In the genomic region with DNA sequence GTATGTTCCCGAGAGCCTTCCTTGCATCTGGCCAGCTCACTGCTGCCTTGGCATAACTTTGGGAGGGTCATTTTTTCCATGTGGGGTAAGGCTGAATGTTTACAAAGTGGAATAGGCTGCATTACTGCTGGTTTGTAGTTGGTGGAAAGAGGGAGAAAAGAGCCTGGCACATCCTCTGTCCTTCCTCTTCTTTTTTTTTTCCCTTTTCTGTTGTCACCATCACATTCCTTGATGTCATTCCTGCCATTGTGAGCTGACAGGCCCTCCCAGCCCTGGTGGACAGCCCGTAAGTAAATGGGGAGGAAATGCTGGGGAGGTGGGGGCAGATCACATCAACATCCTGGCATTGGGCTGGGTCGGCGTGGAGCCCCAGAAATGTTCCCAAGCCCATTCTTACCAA, we compare ENCODE assay signal across 28 cellular contexts. TPM values are rescaled to one million over a fixed set of nuclear protein-coding genes. Genes with fewer than 3 reads are reported as not detected.
DNase-seq lines count a peak whose midpoint lies in the region; ATAC-seq and TF ChIP-seq lines count a peak whose summit lies in the region.
"Had no signal": no experiment of that assay in that cellular context is flagged by ENCODE, and none has a peak within 500 bp of the region (broad histone marks: within the 10 kb centered on the region; RNA-seq: fewer than 3 reads in every experiment).

A gene (plus strand): TSS at position 301 of the 400 bp plus-strand sequence. CDS start 106 bp downstream, outside the sequence.

- CTCF ChIA-PET in HCT116 (lab: Charles Lee) (interaction anchor here (0.6 kb wide), 1 partner anchor 171 kb away, joined by 5 read pairs; no protein-coding TSS in a partner anchor), Panc1 (lab: Charles Lee) (no interaction called here)

- H3K36me3 ChIP-seq in HCT116 (ENCODE audit: control insufficient read depth in 1 of 2, insufficient read depth in 2 of 2, low read length in 2 of 2) (no peaks in the 10 kb centered on the region), Panc1 (ENCODE audit: control insufficient read depth, insufficient read depth, low read length) (no peaks in the 10 kb centered on the region), testis (ENCODE audit: low read depth, missing control alignments) (no peaks in the 10 kb centered on the region), left lung (peaks cover 0 to 4% of the 10 kb centered on the region in 2 donors)
- H3K36me3 ChIP-seq: SJSA1 had no signal

- H4K20me1 ChIP-seq in HCT116 (ENCODE audit: insufficient read depth) = no peaks in the 10 kb centered on the region

- H3K4me1 ChIP-seq in HCT116 (ENCODE audit: control insufficient read depth in 1 of 2, insufficient read depth in 2 of 2, low read length in 2 of 2) (peaks cover 0 to 2% of the 10 kb centered on the region in 2 experiments; a peak in 1 of 4 replicates), Panc1 (ENCODE audit: control insufficient read depth, insufficient read depth, low read length) (no peaks in the 10 kb centered on the region), testis (no peaks in the 10 kb centered on the region), left lung (no peaks in the 10 kb centered on the region)
- H3K4me1 ChIP-seq: SJSA1 had no signal

- H3K9me2 ChIP-seq in HCT116 (ENCODE audit: insufficient read depth) = no peaks in the 10 kb centered on the region

- peak within 1 kb of the TSS; percentile 63 for H3K27ac Mint-ChIP-seq in endothelial cell (ENCODE audit: unreplicated experiment)

- no peak within 1 kb of the TSS for H3K9ac ChIP-seq in HCT116 (ENCODE audit: low read length)
- H3K9ac ChIP-seq: KMS-11 had no signal

- no peak for TF ChIP-seq POLR2A in HCT116 (IDR thresholded peaks at IDR 0.05; ENCODE audit: borderline replicate concordance, extremely low read depth, insufficient read depth, insufficient read length)
- no peak for TF ChIP-seq POLR2A in testis (IDR thresholded peaks at IDR 0.05)

- TF ChIP-seq CTCF in HCT116 (IDR thresholded peaks at IDR 0.05 in 2 of 3, conservative IDR thresholded peaks at IDR 0.05 in 1 of 3; ENCODE audit: borderline replicate concordance in 1 of 3, insufficient read depth in 1 of 3, low read depth in 2 of 3, low read length in 2 of 3) (no peak), Panc1 (IDR thresholded peaks at IDR 0.05) (no peak), endothelial cell (IDR thresholded peaks at IDR 0.05; ENCODE audit: unreplicated experiment) (no peak), testis (IDR thresholded peaks at IDR 0.05) (no peak), left lung (IDR thresholded peaks at IDR 0.05) (no peak)

- no peak for TF ChIP-seq RAD21 in HCT116 (IDR thresholded peaks at IDR 0.05; ENCODE audit: low read depth)

- DNase-seq in HCT116 (ENCODE audit: low read depth, low spot score) = no peak
- no peak for DNase-seq in Panc1 (ENCODE audit: low read depth, low spot score)
- DNase-seq in endothelial cell (ENCODE audit: low spot score) = no peak
- no peak for DNase-seq in testis
- DNase-seq in stimulated activated CD4-positive, alpha-beta T cell treated with anti-CD3 and anti-CD28 coated beads, Interleukin-2, amount 100 ng/mL, for 24 hours = no peak
- DNase-seq in left lung = no peak
- DNase-seq: C1 segment of cervical spinal cord; CD8-positive, alpha-beta memory T cell; DMS 273 treated with DMSO at 0.1 percent for 48 hours; DMS79; EL; GDM1; GOT3; NCI-H1092 treated with DMSO at 0.1 percent for 48 hours; NCI-H1436; NCI-H187; NCI-H2081 treated with DMSO at 0.1 percent for 48 hours; NCI-H446 treated with DMSO at 0.1 percent for 48 hours; NCI-H526; NCI-H82; NK-92 treated with Interleukin-12 subunit alpha and Interleukin-12 subunit beta, amount 100 ng/mL, for 24 hours; PC-9; Right ventricle myocardium superior; RPMI8226 had no signal

- no peaks in the 10 kb centered on the region for H3K79me2 ChIP-seq in HCT116 (ENCODE audit: insufficient read depth, low read length)

- in situ Hi-C loops in Panc1 (cut with HindIII; ENCODE audit: low pct_unique_long_range_greater_than_20kb, low sequenced_read_pairs) = no loop called here

- 84 to 91% methylated on average over 4 of the region's 4 CpGs for WGBS in testis, 2 donors

- H3K27ac ChIP-seq in HCT116 (ENCODE audit: low read depth, low read length) (no peak within 1 kb of the TSS), Panc1 (ENCODE audit: low read length) (no peak within 1 kb of the TSS), testis (no peak within 1 kb of the TSS), left lung (no peak within 1 kb of the TSS)
- H3K27ac ChIP-seq: KMS-11, PC-9, SJSA1 had no signal

- peak within 1 kb of the TSS; percentile 35 for H2AFZ ChIP-seq in HCT116 (ENCODE audit: low read depth, low read length, poor library complexity, severe bottlenecking)
- H2AFZ ChIP-seq: PC-9 had no signal

- H3K36me3 Mint-ChIP-seq in endothelial cell (ENCODE audit: low read depth, unreplicated experiment) = peaks cover 4% of the 10 kb centered on the region
- H3K36me3 Mint-ChIP-seq: CD8-positive, alpha-beta memory T cell had no signal

- RAD21 ChIA-PET in HCT116 (lab: Charles Lee; ENCODE audit: low non-redundant PET in 1 of 2, low total read pairs in 2 of 2, uncharacterized antibody in 2 of 2, unreplicated experiment in 2 of 2) = no interaction called here

- H3K4me2 ChIP-seq in HCT116 (ENCODE audit: low read length) = peak within 1 kb of the TSS; percentile 47
- H3K4me2 ChIP-seq: KMS-11, PC-9 had no signal

- H3K4me1 Mint-ChIP-seq in endothelial cell (ENCODE audit: unreplicated experiment) = peaks cover 8% of the 10 kb centered on the region

- H3K27me3 ChIP-seq in HCT116 (ENCODE audit: insufficient read depth, low read length) (no peaks in the 10 kb centered on the region; the same call in 1 of the 2 replicates), Panc1 (ENCODE audit: control insufficient read depth, insufficient read depth, low read length) (no peaks in the 10 kb centered on the region), testis (no peaks in the 10 kb centered on the region), left lung (peaks cover 0 to 16% of the 10 kb centered on the region in 2 donors)
- H3K27me3 ChIP-seq: SJSA1 had no signal

- H3K4me3 Mint-ChIP-seq in endothelial cell (ENCODE audit: unreplicated experiment) = no peak within 1 kb of the TSS

- H3K9me3 ChIP-seq in HCT116 (ENCODE audit: control insufficient read depth in 1 of 2, insufficient read depth in 1 of 2, low read depth in 1 of 2, low read length in 2 of 2) (no peaks in the 10 kb centered on the region), Panc1 (ENCODE audit: control insufficient read depth, insufficient read depth, low read depth, low read length) (no peaks in the 10 kb centered on the region), testis (no peaks in the 10 kb centered on the region), left lung (no peaks in the 10 kb centered on the region)
- H3K9me3 ChIP-seq: SJSA1 had no signal

- H3K4me3 ChIP-seq in HCT116 (replicated peaks in 1 of 2; ENCODE audit: low read depth in 1 of 2, low read length in 2 of 2) (no peak within 1 kb of the TSS), Panc1 (ENCODE audit: low read depth in 2 of 2, low read length in 2 of 2) (no peak within 1 kb of the TSS), testis (no peak within 1 kb of the TSS), left lung (no peak within 1 kb of the TSS)
- H3K4me3 ChIP-seq: GM12878, PC-9, SJSA1 had no signal

- H3K27me3 Mint-ChIP-seq in endothelial cell (ENCODE audit: unreplicated experiment) = peaks cover 9% of the 10 kb centered on the region

- H3K9me3 Mint-ChIP-seq in endothelial cell (ENCODE audit: unreplicated experiment) = no peaks in the 10 kb centered on the region
- H3K9me3 Mint-ChIP-seq: CD8-positive, alpha-beta memory T cell had no signal

- POLR2A ChIA-PET in HCT116 (lab: Charles Lee) (no interaction called here), Panc1 (lab: Charles Lee) (no interaction called here)

- ATAC-seq in HCT116 (no peak), Panc1 (no peak), left lung (no peak), HG03354 (IDR thresholded peaks at IDR 0.05; ENCODE audit: poor library complexity, severe bottlenecking, unreplicated experiment) (no peak)

- BruUV-seq in HCT116 (replicated peaks; lab: Mats Ljungman, UMichigan) (no TSS peak), Panc1 (replicated peaks; lab: Mats Ljungman, UMichigan) (TSS peak; percentile 20)

- intact Hi-C loops in HCT116 (cut with micrococcal nuclease) = no loop called here
- intact Hi-C loops in Panc1 (cut with micrococcal nuclease; ENCODE audit: unreplicated experiment) = no loop called here
- intact Hi-C loops in testis (cut with DNase I; ENCODE audit: low total_unique reads) = no loop called here
- intact Hi-C loops in left lung (cut with DNase I) = no loop called here

TF ChIP-seq in HCT116, 20 proteins besides CTCF, POLR2A, EP300 and RAD21 (continues in another document):
- TF ChIP-seq EGR1 (IDR thresholded peaks at IDR 0.05; ENCODE audit: low read depth) (no peak), ZNF274 (IDR thresholded peaks at IDR 0.05; ENCODE audit: low read depth, low read length) (no peak), JUND (IDR thresholded peaks at IDR 0.05) (no peak)
- TF ChIP-seq, protein P1, sequence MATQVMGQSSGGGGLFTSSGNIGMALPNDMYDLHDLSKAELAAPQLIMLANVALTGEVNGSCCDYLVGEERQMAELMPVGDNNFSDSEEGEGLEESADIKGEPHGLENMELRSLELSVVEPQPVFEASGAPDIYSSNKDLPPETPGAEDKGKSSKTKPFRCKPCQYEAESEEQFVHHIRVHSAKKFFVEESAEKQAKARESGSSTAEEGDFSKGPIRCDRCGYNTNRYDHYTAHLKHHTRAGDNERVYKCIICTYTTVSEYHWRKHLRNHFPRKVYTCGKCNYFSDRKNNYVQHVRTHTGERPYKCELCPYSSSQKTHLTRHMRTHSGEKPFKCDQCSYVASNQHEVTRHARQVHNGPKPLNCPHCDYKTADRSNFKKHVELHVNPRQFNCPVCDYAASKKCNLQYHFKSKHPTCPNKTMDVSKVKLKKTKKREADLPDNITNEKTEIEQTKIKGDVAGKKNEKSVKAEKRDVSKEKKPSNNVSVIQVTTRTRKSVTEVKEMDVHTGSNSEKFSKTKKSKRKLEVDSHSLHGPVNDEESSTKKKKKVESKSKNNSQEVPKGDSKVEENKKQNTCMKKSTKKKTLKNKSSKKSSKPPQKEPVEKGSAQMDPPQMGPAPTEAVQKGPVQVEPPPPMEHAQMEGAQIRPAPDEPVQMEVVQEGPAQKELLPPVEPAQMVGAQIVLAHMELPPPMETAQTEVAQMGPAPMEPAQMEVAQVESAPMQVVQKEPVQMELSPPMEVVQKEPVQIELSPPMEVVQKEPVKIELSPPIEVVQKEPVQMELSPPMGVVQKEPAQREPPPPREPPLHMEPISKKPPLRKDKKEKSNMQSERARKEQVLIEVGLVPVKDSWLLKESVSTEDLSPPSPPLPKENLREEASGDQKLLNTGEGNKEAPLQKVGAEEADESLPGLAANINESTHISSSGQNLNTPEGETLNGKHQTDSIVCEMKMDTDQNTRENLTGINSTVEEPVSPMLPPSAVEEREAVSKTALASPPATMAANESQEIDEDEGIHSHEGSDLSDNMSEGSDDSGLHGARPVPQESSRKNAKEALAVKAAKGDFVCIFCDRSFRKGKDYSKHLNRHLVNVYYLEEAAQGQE (IDR thresholded peaks at IDR 0.05; ENCODE audit: low read depth) = no peak

RNA-seq across cellular contexts. Expression of the gene that starts here (rescaled TPM):
- total RNA-seq in HCT116 (2021; ENCODE audit: unreplicated experiment) = 0.49 TPM
- 0.06 and 0.09 TPM in 2 replicates for polyA plus RNA-seq in HCT116 (2012)
- total RNA-seq in Panc1 (2021; ENCODE audit: unreplicated experiment) = 1.2 TPM
- polyA plus RNA-seq in Panc1 (2012; ENCODE audit: insufficient read length) = 1.4 TPM
- total RNA-seq in endothelial cell (ENCODE audit: unreplicated experiment) = 4.3 TPM
- total RNA-seq in testis = 10 to 100 TPM; 12.0 to 46.8 TPM
- polyA plus RNA-seq in testis (ENCODE audit: insufficient read depth, low read depth, low replicate concordance) = 46.0 TPM
- total RNA-seq in left lung = 1 to 10 TPM; 1.1 to 3.4 TPM
